ENCODE assay signal across 14 cellular contexts in genomic region chr13:28597641-28598040, GRCh38.
A peak's percentile ranks its signal among the peaks of the same experiment; 100 is the strongest.
DNase-seq lines count a peak whose midpoint lies in the region; ATAC-seq and TF ChIP-seq lines count a peak whose summit lies in the region.
"Had no signal": no experiment of that assay in that cellular context is flagged by ENCODE, and none has a peak within 500 bp of the region (broad histone marks: within the 10 kb centered on the region; RNA-seq: fewer than 3 reads in every experiment).

No MANE protein-coding gene starts in this region.

- no peaks in the 10 kb centered on the region for H3K4me1 ChIP-seq in ACC112 (ENCODE audit: control insufficient read depth, insufficient read depth, low read length, unreplicated experiment)
- H3K4me1 ChIP-seq: SJCRH30 had no signal

- H3K4me3 ChIP-seq in ACC112 (ENCODE audit: low read depth, low read length) = no peak overlapping the region
- no peak overlapping the region for H3K4me3 ChIP-seq in choroid plexus epithelial cell (ENCODE audit: low read depth, low read length)
- H3K4me3 ChIP-seq: BLaER1 treated with 17β-estradiol and CSF1 and Interleukin-3, amounts not matched to agents 10 nM and 100 nM; SJCRH30 had no signal

- no peaks in the 10 kb centered on the region for H3K36me3 ChIP-seq in ACC112 (ENCODE audit: insufficient read depth, low read length)
- H3K36me3 ChIP-seq: BLaER1 treated with 17β-estradiol and CSF1 and Interleukin-3, amounts not matched to agents 10 nM and 100 nM; SJCRH30 had no signal

- H2AFZ ChIP-seq in ACC112 (ENCODE audit: low read length, unreplicated experiment) = no peak overlapping the region

- no peak for ATAC-seq in HG02870 (IDR thresholded peaks at IDR 0.05; ENCODE audit: unreplicated experiment)

- peak overlapping the region; percentile 44 for H3K27ac ChIP-seq in ACC112 (ENCODE audit: low read depth, low read length)
- H3K27ac ChIP-seq: BLaER1 treated with 17β-estradiol and CSF1 and Interleukin-3, amounts not matched to agents 10 nM and 100 nM; SJCRH30 had no signal

- H3K9me3 Mint-ChIP-seq in mesothelial cell of epicardium = no peaks in the 10 kb centered on the region

- no peaks in the 10 kb centered on the region for H3K36me3 Mint-ChIP-seq in mesothelial cell of epicardium

- DNase-seq in EH (ENCODE audit: low read depth) (peak; percentile 44), choroid plexus epithelial cell (ENCODE audit: low read depth) (peak; percentile 84), iris pigment epithelial cell (ENCODE audit: low read depth) (peak; percentile 38), 8988T (no peak), mesothelial cell of epicardium (ENCODE audit: low spot score in 2 of 2, unreplicated experiment in 2 of 2) (no peak)
- DNase-seq: DMS 273 treated with DMSO at 0.1 percent for 48 hours, Kasumi-1, NCI-H1417, NCI-H1930, NCI-H524, SJCRH30 had no signal

- no peak for TF ChIP-seq CTCF in choroid plexus epithelial cell (conservative IDR thresholded peaks at IDR 0.05; ENCODE audit: low read depth, low read length)
- no peak for TF ChIP-seq CTCF in mesothelial cell of epicardium (IDR thresholded peaks at IDR 0.05; ENCODE audit: unreplicated experiment)

- no peak overlapping the region for H3K4me3 Mint-ChIP-seq in mesothelial cell of epicardium

- no peak overlapping the region for H3K27ac Mint-ChIP-seq in mesothelial cell of epicardium

- H3K79me2 ChIP-seq in ACC112 (ENCODE audit: control insufficient read depth, insufficient read depth, low read length, unreplicated experiment) = no peaks in the 10 kb centered on the region

- peaks cover 8% of the 10 kb centered on the region for H3K27me3 Mint-ChIP-seq in mesothelial cell of epicardium (ENCODE audit: low read depth)

- peaks cover 1% of the 10 kb centered on the region for H3K4me1 Mint-ChIP-seq in mesothelial cell of epicardium

- no peaks in the 10 kb centered on the region; the same call in 1 of the 2 replicates for H3K27me3 ChIP-seq in ACC112 (ENCODE audit: insufficient read depth, low read length)
- H3K27me3 ChIP-seq: BLaER1 treated with 17β-estradiol and CSF1 and Interleukin-3, amounts not matched to agents 10 nM and 100 nM; SJCRH30 had no signal

Comparison
In these comparisons a context has a peak if more than half of its experiments do, and no peak if none do; other contexts are left out.
1. DNase-seq: peak in EH (single experiment), choroid plexus epithelial cell (single experiment) and iris pigment epithelial cell (single experiment); none in 8988T (single experiment) and mesothelial cell of epicardium (0 of 2).